Comparison of ENCODE assay signal across 11 cellular contexts in the genomic region with DNA sequence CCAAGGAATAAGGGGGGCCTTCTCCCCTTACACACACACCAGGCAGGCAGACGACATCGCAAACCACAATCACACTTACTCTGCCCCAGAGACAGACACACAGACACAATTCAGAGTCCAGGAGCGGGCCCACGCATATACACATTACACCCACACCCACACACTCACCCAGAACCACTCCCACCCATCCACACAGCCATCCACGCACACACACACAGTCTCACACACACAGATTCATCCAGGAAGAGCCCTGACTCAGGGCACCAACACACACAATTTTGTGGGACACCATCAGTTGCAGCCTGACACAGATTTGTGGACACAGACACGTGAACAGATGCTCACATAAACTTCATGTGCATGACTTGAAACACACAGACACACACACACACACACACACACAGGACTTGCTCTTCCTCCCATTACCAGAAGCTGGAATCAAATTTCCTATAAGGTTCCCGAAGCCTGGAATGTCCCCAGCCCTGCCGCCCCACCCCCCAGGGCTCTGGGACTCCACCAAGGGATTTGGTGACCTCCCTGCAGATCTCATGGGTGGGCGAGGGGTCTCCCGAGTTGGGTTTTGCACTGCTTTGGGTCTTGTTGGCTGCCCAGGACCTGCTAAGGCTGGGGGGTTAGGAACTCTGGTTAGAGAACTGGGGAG. TPM values are rescaled to one million over a fixed set of nuclear protein-coding genes. Genes with fewer than 3 reads are reported as not detected.
A peak's percentile ranks its signal among the peaks of the same experiment; 100 is the strongest.
DNase-seq lines count a peak whose midpoint lies in the region; ATAC-seq and TF ChIP-seq lines count a peak whose summit lies in the region.
"Had no signal": no experiment of that assay in that cellular context is flagged by ENCODE, and none has a peak within 500 bp of the region (broad histone marks: within the 10 kb centered on the region; RNA-seq: fewer than 3 reads in every experiment).

No MANE protein-coding gene starts in this region.

- no peaks in the 10 kb centered on the region for H3K4me1 Mint-ChIP-seq in CD14-positive monocyte
- H3K4me1 Mint-ChIP-seq in activated T-cell treated with anti-CD3 and anti-CD28 coated beads, Interleukin-2, amount 50 U/mL, for 72 hours (ENCODE audit: low read depth), result no peaks in the 10 kb centered on the region

- H3K4me3 ChIP-seq in left ventricle myocardium inferior (peak overlapping the region; percentile 73), osteoblast (ENCODE audit: insufficient read depth, low read length) (peak overlapping the region; percentile 77)

- DNase-seq in CD14-positive monocyte (ENCODE audit: low spot score), result peak; percentile 33
- peak; percentile 61 for DNase-seq in astrocyte of the hippocampus (ENCODE audit: low read depth, low spot score)
- DNase-seq in left ventricle myocardium inferior, result no peak
- peak; percentile 90 for DNase-seq in osteoblast (ENCODE audit: insufficient read length, low spot score, missing footprints)
- no peak for DNase-seq in activated T-cell treated with anti-CD3 and anti-CD28 coated beads, Interleukin-2, amount 50 U/mL, for 72 hours
- DNase-seq in DMS153 (lab: John Stamatoyannopoulos, UW), result no peak
- DNase-seq in stimulated activated CD4-positive, alpha-beta T cell treated with anti-CD3 and anti-CD28 coated beads, Interleukin-15, amount 100 ng/mL, for 24 hours, result no peak
- no peak for DNase-seq in activated gamma-delta T cell treated with Interleukin-2 at 50 U/mL for 16 hours
- DNase-seq: MV-4-11, T1000 had no signal

- TF ChIP-seq CTCF in CD14-positive monocyte (IDR thresholded peaks at IDR 0.05), result no peak
- no peak for TF ChIP-seq CTCF in left ventricle myocardium inferior (IDR thresholded peaks at IDR 0.05; ENCODE audit: borderline replicate concordance)
- no peak for TF ChIP-seq CTCF in osteoblast (IDR thresholded peaks at IDR 0.05; ENCODE audit: extremely low read depth, low read depth, low read length)

- H3K79me2 ChIP-seq in osteoblast (ENCODE audit: insufficient read depth, low read length), result no peaks in the 10 kb centered on the region

- no peaks in the 10 kb centered on the region for H3K36me3 Mint-ChIP-seq in CD14-positive monocyte
- no peaks in the 10 kb centered on the region for H3K36me3 Mint-ChIP-seq in activated T-cell treated with anti-CD3 and anti-CD28 coated beads, Interleukin-2, amount 50 U/mL, for 72 hours (ENCODE audit: insufficient read depth in 2 of 2)
- H3K36me3 Mint-ChIP-seq: activated naive CD8-positive, alpha-beta T cell had no signal

- peak overlapping the region; percentile 61 for H3K4me2 ChIP-seq in osteoblast (ENCODE audit: insufficient read depth, low read length)

- H3K4me1 ChIP-seq in left ventricle myocardium inferior (peaks cover 98% of the 10 kb centered on the region), osteoblast (ENCODE audit: insufficient read depth, low read length) (peaks cover 15% of the 10 kb centered on the region)

- H3K27me3 ChIP-seq in left ventricle myocardium inferior (ENCODE audit: low read depth), result no peaks in the 10 kb centered on the region
- H3K27me3 ChIP-seq in osteoblast (ENCODE audit: insufficient read depth, low read length), result no peaks in the 10 kb centered on the region

- no peak overlapping the region for H2AFZ ChIP-seq in osteoblast (ENCODE audit: low read length)

- H3K27ac ChIP-seq in left ventricle myocardium inferior (replicated peaks), result peak overlapping the region; percentile 85
- no peak overlapping the region for H3K27ac ChIP-seq in osteoblast (ENCODE audit: low read depth, low read length)

- H3K36me3 ChIP-seq in left ventricle myocardium inferior (no peaks in the 10 kb centered on the region), osteoblast (ENCODE audit: insufficient read depth, low read length) (no peaks in the 10 kb centered on the region)

- H3K27ac Mint-ChIP-seq in CD14-positive monocyte, result peak overlapping the region in 1 of 7 donors; percentile 32
- H3K27ac Mint-ChIP-seq in activated T-cell treated with anti-CD3 and anti-CD28 coated beads, Interleukin-2, amount 50 U/mL, for 72 hours, result no peak overlapping the region
- H3K27ac Mint-ChIP-seq: activated naive CD8-positive, alpha-beta T cell had no signal

- intact Hi-C loops in CD14-positive monocyte (cut with micrococcal nuclease), result no loop called here
- intact Hi-C loops in left ventricle myocardium inferior (cut with micrococcal nuclease), result no loop called here

- peaks cover 0 to 6% (median 5%) of the 10 kb centered on the region in 3 donors for H3K27me3 Mint-ChIP-seq in CD14-positive monocyte (ENCODE audit: low read depth in 3 of 3)
- peaks cover 7% of the 10 kb centered on the region for H3K27me3 Mint-ChIP-seq in activated T-cell treated with anti-CD3 and anti-CD28 coated beads, Interleukin-2, amount 50 U/mL, for 72 hours (ENCODE audit: low read depth)
- H3K27me3 Mint-ChIP-seq: activated naive CD8-positive, alpha-beta T cell had no signal

- H3K4me3 Mint-ChIP-seq in CD14-positive monocyte, result no peak overlapping the region
- H3K4me3 Mint-ChIP-seq in activated T-cell treated with anti-CD3 and anti-CD28 coated beads, Interleukin-2, amount 50 U/mL, for 72 hours, result no peak overlapping the region
- H3K4me3 Mint-ChIP-seq: activated naive CD8-positive, alpha-beta T cell had no signal

- H3K9me3 Mint-ChIP-seq in CD14-positive monocyte, result peaks cover 0 to 5% (median 0%) of the 10 kb centered on the region in 7 donors
- no peaks in the 10 kb centered on the region for H3K9me3 Mint-ChIP-seq in activated T-cell treated with anti-CD3 and anti-CD28 coated beads, Interleukin-2, amount 50 U/mL, for 72 hours

- no peak for ATAC-seq in activated T-cell treated with anti-CD3 and anti-CD28 coated beads, Interleukin-2, amount 50 U/mL, for 72 hours (replicated peaks in 1 of 2)

- H3K9me3 ChIP-seq in left ventricle myocardium inferior (replicated peaks) (no peaks in the 10 kb centered on the region), osteoblast (ENCODE audit: low read depth, low read length) (no peaks in the 10 kb centered on the region)

- H4K20me1 ChIP-seq in osteoblast (ENCODE audit: insufficient read depth, low read length), result peaks cover 5% of the 10 kb centered on the region

RNA-seq across cellular contexts. Expression of a gene that starts 23.5 kb away (rescaled TPM):
- 1 to 10 TPM in 1 of 2 donors, under 1 TPM in 1; 0.26 to 1.6 TPM for polyA plus RNA-seq in CD14-positive monocyte
- total RNA-seq in left ventricle myocardium inferior, result 828 TPM
- total RNA-seq in osteoblast, result 45.7 and 48.9 TPM in 2 replicates
- total RNA-seq in activated T-cell treated with anti-CD3 and anti-CD28 coated beads, Interleukin-2, amount 50 U/mL, for 72 hours, result under 1 TPM; 0.65 to 0.93 TPM

Comparison
In these comparisons a context has a peak if more than half of its experiments do, and no peak if none do; other contexts are left out.
1. DNase-seq: peak in CD14-positive monocyte (single experiment), astrocyte of the hippocampus (single experiment) and osteoblast (single experiment); none in left ventricle myocardium inferior (single experiment), activated T-cell treated with anti-CD3 and anti-CD28 coated beads, Interleukin-2, amount 50 U/mL, for 72 hours (0 of 2), DMS153 (single experiment), stimulated activated CD4-positive, alpha-beta T cell treated with anti-CD3 and anti-CD28 coated beads, Interleukin-15, amount 100 ng/mL, for 24 hours (single experiment) and activated gamma-delta T cell treated with Interleukin-2 at 50 U/mL for 16 hours (single experiment).
2. RNA of a gene that starts 23.5 kb away (total RNA-seq): 828 TPM in left ventricle myocardium inferior (single experiment) and 45.7 to 48.9 TPM in osteoblast; 0.65 to 0.93 TPM in activated T-cell treated with anti-CD3 and anti-CD28 coated beads, Interleukin-2, amount 50 U/mL, for 72 hours; every median in the first group is over 10 times any median in the second.